24 cellular contexts compared by ENCODE assay signal in genomic region chr19:47422417-47423163, GRCh38. TPM values are rescaled to one million over a fixed set of nuclear protein-coding genes. Genes with fewer than 3 reads are reported as not detected.
A peak's percentile ranks its signal among the peaks of the same experiment; 100 is the strongest.
DNase-seq lines count a peak whose midpoint lies in the region; ATAC-seq and TF ChIP-seq lines count a peak whose summit lies in the region.
"Had no signal": no experiment of that assay in that cellular context is flagged by ENCODE, and none has a peak within 500 bp of the region (broad histone marks: within the 10 kb centered on the region; RNA-seq: fewer than 3 reads in every experiment).

No MANE protein-coding gene starts in this region.

- H3K4me1 Mint-ChIP-seq in H9: peaks cover 43 to 54% of the 10 kb centered on the region in 2 experiments
- peaks cover 42% of the 10 kb centered on the region for H3K4me1 Mint-ChIP-seq in chondrocyte (ENCODE audit: low read depth)
- peaks cover 58% of the 10 kb centered on the region for H3K4me1 Mint-ChIP-seq in nephron progenitor cell

- no peak overlapping the region for H2BK12ac ChIP-seq in H9 (ENCODE audit: insufficient read length, low read depth, low read length)

- H2BK120ac ChIP-seq in H9 (ENCODE audit: low read depth, low read length, poor library complexity, severe bottlenecking): no peak overlapping the region

- TF ChIP-seq CTCF in H9 (conservative IDR thresholded peaks at IDR 0.05) (no peak), chondrocyte (IDR thresholded peaks at IDR 0.05) (no peak), nephron progenitor cell (IDR thresholded peaks at IDR 0.05) (no peak)

- H2BK20ac ChIP-seq in H9 (ENCODE audit: low read depth, low read length, poor library complexity, severe bottlenecking): no peak overlapping the region

- H3K79me1 ChIP-seq in H9 (ENCODE audit: insufficient read depth, low read depth, low read length, poor library complexity, severe bottlenecking): no peaks in the 10 kb centered on the region

- H3K9me3 Mint-ChIP-seq in H9: no peaks in the 10 kb centered on the region
- H3K9me3 Mint-ChIP-seq in chondrocyte (ENCODE audit: low read depth): no peaks in the 10 kb centered on the region
- no peaks in the 10 kb centered on the region for H3K9me3 Mint-ChIP-seq in nephron progenitor cell

- H3K27ac ChIP-seq in ACC112 (ENCODE audit: low read depth, low read length): no peak overlapping the region
- no peak overlapping the region for H3K27ac ChIP-seq in H9 (ENCODE audit: insufficient read length, low read depth, low read length)
- H3K27ac ChIP-seq: body of pancreas, ovary, stomach, upper lobe of right lung had no signal

- H2AK5ac ChIP-seq in H9 (ENCODE audit: insufficient read length, low read length): no peak overlapping the region

- H3K27me3 ChIP-seq in ACC112 (ENCODE audit: insufficient read depth, low read length) (peaks cover 40% of the 10 kb centered on the region), H9 (ENCODE audit: insufficient read depth, low read length) (peaks cover 33% of the 10 kb centered on the region; the same call in 1 of the 2 replicates)
- H3K27me3 ChIP-seq: ovary had no signal

- H3K4me2 ChIP-seq in H9 (ENCODE audit: insufficient read depth, insufficient read length, low read length): peak overlapping the region; percentile 59

- no peak for ATAC-seq in GM19397 (IDR thresholded peaks at IDR 0.05; ENCODE audit: unreplicated experiment)
- ATAC-seq: body of pancreas, GM12878, left cardiac atrium, sciatic nerve, upper lobe of right lung had no signal

- H2BK5ac ChIP-seq in H9 (ENCODE audit: insufficient read length, low read length): no peak overlapping the region

- H3K18ac ChIP-seq in H9 (ENCODE audit: insufficient read length, low read depth, low read length): no peak overlapping the region

- WGBS in H9 (ENCODE audit: extremely low coverage, insufficient read length, low lambda C conversion rate): no CpG with 5 or more reads among the region's 1 CpG

- no peaks in the 10 kb centered on the region for H4K20me1 ChIP-seq in H9 (ENCODE audit: control insufficient read depth, insufficient read depth, insufficient read length)

- H3K4ac ChIP-seq in H9 (ENCODE audit: low read depth, low read length): no peak overlapping the region

- H3K36me3 Mint-ChIP-seq in H9 (ENCODE audit: insufficient read depth in 1 of 3, low read depth in 3 of 3) (peaks cover 0 to 1% (median 0%) of the 10 kb centered on the region in 3 experiments; a peak in 1 of 7 replicates), chondrocyte (ENCODE audit: low read depth) (no peaks in the 10 kb centered on the region), nephron progenitor cell (ENCODE audit: low read depth) (no peaks in the 10 kb centered on the region)

- H4K8ac ChIP-seq in H9 (replicated peaks; ENCODE audit: insufficient read length, low read depth, low read length): no peak overlapping the region

- H3K36me3 ChIP-seq in ACC112 (ENCODE audit: insufficient read depth, low read length): no peaks in the 10 kb centered on the region
- H3K36me3 ChIP-seq: ovary, stomach, upper lobe of right lung had no signal

- H3K9ac ChIP-seq in H9 (ENCODE audit: extremely low read depth, insufficient read length, low read length): no peak overlapping the region

- H4K5ac ChIP-seq in H9 (ENCODE audit: insufficient read length, low read depth, low read length): no peak overlapping the region

- no peak overlapping the region for H3K23ac ChIP-seq in H9 (ENCODE audit: insufficient read length, low read depth, low read length)

- H3T11ph ChIP-seq in H9 (ENCODE audit: low read length): no peak overlapping the region

- peaks cover under 1% of the 10 kb centered on the region for H3K79me2 ChIP-seq in ACC112 (ENCODE audit: control insufficient read depth, insufficient read depth, low read length, unreplicated experiment)
- no peaks in the 10 kb centered on the region for H3K79me2 ChIP-seq in H9 (ENCODE audit: insufficient read depth, low read length)

- no peak overlapping the region for H2AFZ ChIP-seq in ACC112 (ENCODE audit: low read length, unreplicated experiment)
- no peak overlapping the region for H2AFZ ChIP-seq in H9 (ENCODE audit: low read length)

- no peak overlapping the region for H3K14ac ChIP-seq in H9 (ENCODE audit: insufficient read depth, low read length)

- H3K4me3 ChIP-seq in ACC112 (ENCODE audit: low read depth, low read length): peak overlapping the region; percentile 3; the same call in 1 of the 2 replicates
- H3K4me3 ChIP-seq: body of pancreas, GM12878, ovary, stomach, upper lobe of right lung had no signal

- no peak overlapping the region for H4K91ac ChIP-seq in H9 (ENCODE audit: insufficient read length, low read depth, low read length)

- H3K27ac Mint-ChIP-seq in H9 (no peak overlapping the region), chondrocyte (ENCODE audit: unreplicated experiment) (no peak overlapping the region), nephron progenitor cell (peak overlapping the region; percentile 41)

- peaks cover 30% of the 10 kb centered on the region for H3K23me2 ChIP-seq in H9 (ENCODE audit: insufficient read length, low read depth, low read length, poor library complexity, severe bottlenecking)

- H3K4me1 ChIP-seq in ACC112 (ENCODE audit: control insufficient read depth, insufficient read depth, low read length, unreplicated experiment): no peaks in the 10 kb centered on the region
- peaks cover 3% of the 10 kb centered on the region; the same call in 1 of the 2 replicates for H3K4me1 ChIP-seq in H9 (ENCODE audit: insufficient read depth, low read length)
- H3K4me1 ChIP-seq: upper lobe of right lung had no signal

- H3K27me3 Mint-ChIP-seq in H9 (ENCODE audit: low read depth) (peaks cover 81% of the 10 kb centered on the region), chondrocyte (ENCODE audit: low read depth) (peaks cover 16% of the 10 kb centered on the region), nephron progenitor cell (ENCODE audit: low read depth, poor library complexity) (peaks cover 80% of the 10 kb centered on the region)

- no peak overlapping the region for H2BK15ac ChIP-seq in H9 (ENCODE audit: low read depth, low read length)

- H3K9me3 ChIP-seq in H9 (ENCODE audit: control insufficient read depth, low read depth, low read length): no peaks in the 10 kb centered on the region
- H3K9me3 ChIP-seq: body of pancreas, ovary, stomach, upper lobe of right lung had no signal

- H3K56ac ChIP-seq in H9 (ENCODE audit: insufficient read length, low read depth, low read length): no peak overlapping the region

- H3K4me3 Mint-ChIP-seq in H9: peak overlapping the region; percentile 22 to 84; a peak in 4 of 5 replicates
- H3K4me3 Mint-ChIP-seq in chondrocyte (ENCODE audit: unreplicated experiment): peak overlapping the region; percentile 54
- peak overlapping the region; percentile 79 for H3K4me3 Mint-ChIP-seq in nephron progenitor cell

- DNase-seq in H9 (no peak), chondrocyte (ENCODE audit: low spot score) (no peak), nephron progenitor cell (no peak), GM03348 (ENCODE audit: low spot score) (no peak), NCI-H2227 (lab: John Stamatoyannopoulos, UW; ENCODE audit: unreplicated experiment) (no peak), DMS 273 treated with DMSO at 0.1 percent for 48 hours (lab: John Stamatoyannopoulos, UW) (no peak)
- DNase-seq: activated CD4-positive, alpha-beta T cell treated with anti-CD3 and anti-CD28 coated beads, Interleukin-2, amount 50 U/mL, for 48 hours; activated naive CD4-positive, alpha-beta T cell treated with anti-CD3 and anti-CD28 coated beads, Interleukin-2, amount 50 U/mL, for 16 hours; activated T-cell treated with anti-CD3 and anti-CD28 coated beads for 4 hours; body of pancreas; cortex of kidney; left cardiac atrium; midbrain; MM.1S; NCI-H187 treated with DMSO at 0.1 percent for 48 hours; ovary; stimulated activated CD4-positive, alpha-beta T cell treated with anti-CD3 and anti-CD28 coated beads, Interleukin-1b, Interleukin-23, amount 100 ng/mL, for 48 hours; stomach; upper lobe of right lung had no signal

RNA-seq across cellular contexts. Expression of gene MEIS3, which starts 3.3 kb away (rescaled TPM):
- total RNA-seq in H9 (2021) (43.8 and 44.0 TPM in 2 replicates), chondrocyte (79.5 to 83.4 TPM (median 82.2 TPM) in 3 replicates)
- total RNA-seq: GM12878 had no signal

RNA-seq across cellular contexts. Expression of gene SLC8A2, which starts 49.1 kb away (rescaled TPM):
- total RNA-seq in H9 (2021) (10.7 and 11.3 TPM in 2 replicates), chondrocyte (0.27 to 0.42 TPM (median 0.31 TPM) in 3 replicates)
- total RNA-seq: GM12878, NCI-H460, sciatic nerve had no signal
